Comparison of ENCODE assay signal across 9 cellular contexts in genomic region chr7:140230517-140230861, GRCh38. TPM values are rescaled to one million over a fixed set of nuclear protein-coding genes. Genes with fewer than 3 reads are reported as not detected.
A peak's percentile ranks its signal among the peaks of the same experiment; 100 is the strongest.
DNase-seq lines count a peak whose midpoint lies in the region; ATAC-seq, FAIRE-seq and TF ChIP-seq lines count a peak whose summit lies in the region.
"Had no signal": no experiment of that assay in that cellular context is flagged by ENCODE, and none has a peak within 500 bp of the region (broad histone marks: within the 10 kb centered on the region; RNA-seq: fewer than 3 reads in every experiment).

No MANE protein-coding gene starts in this region.

- no peaks in the 10 kb centered on the region for H3K9me3 Mint-ChIP-seq in T-helper 1 cell treated with Interleukin-12 subunit alpha and Interleukin-12 subunit beta and Interleukin-4 antibody, amounts not matched to agents 30 μg/mL and 1 μg/mL, for 36 hours

- peak overlapping the region; percentile 38 for H3K4me3 ChIP-seq in K562

- no peaks in the 10 kb centered on the region for H3K36me3 ChIP-seq in K562 (ENCODE audit: control insufficient read depth, insufficient read depth, low read length)

- 58% methylated on average over 14 of the region's 57 CpGs for WGBS in K562 (ENCODE audit: insufficient coverage, low coverage, missing lambda C conversion rate)

- peak overlapping the region; percentile 29 to 74; a peak in 3 of 4 replicates for H3K9ac ChIP-seq in K562 (ENCODE audit: insufficient read depth in 1 of 2, low read depth in 2 of 2, low read length in 2 of 2)

- no peaks in the 10 kb centered on the region for H3K27me3 Mint-ChIP-seq in T-helper 1 cell treated with Interleukin-12 subunit alpha and Interleukin-12 subunit beta and Interleukin-4 antibody, amounts not matched to agents 30 μg/mL and 1 μg/mL, for 36 hours (ENCODE audit: low read depth)

- no peaks in the 10 kb centered on the region for H3K9me3 ChIP-seq in K562 (replicated peaks; ENCODE audit: control insufficient read depth, insufficient read depth, low read depth, low read length)

- no peak overlapping the region for H3K27ac ChIP-seq in K562 (ENCODE audit: extremely low read depth, low read depth, low read length)
- H3K27ac ChIP-seq: C4-2B had no signal

- FAIRE-seq in K562 (lab: Jason Lieb, UNC) = no peak

- BruUV-seq in K562 (replicated peaks; lab: Mats Ljungman, UMichigan) = no TSS peak

- no peaks in the 10 kb centered on the region for H3K79me2 ChIP-seq in K562 (ENCODE audit: control insufficient read depth, insufficient read depth, low read length)

- peak overlapping the region; percentile 93 for H3K27ac Mint-ChIP-seq in T-helper 1 cell treated with Interleukin-12 subunit alpha and Interleukin-12 subunit beta and Interleukin-4 antibody, amounts not matched to agents 30 μg/mL and 1 μg/mL, for 36 hours

- ATAC-seq in K562 = peak; percentile 24
- ATAC-seq in left lobe of liver = peak; percentile 47
- ATAC-seq in GM19452 (IDR thresholded peaks at IDR 0.05; ENCODE audit: unreplicated experiment) = no peak
- no peak for ATAC-seq in GM19328 (IDR thresholded peaks at IDR 0.05; ENCODE audit: unreplicated experiment)

- DNase-seq in NCI-H1436 (lab: John Stamatoyannopoulos, UW) (peak; percentile 12), NCI-H1436 treated with DMSO at 0.1 percent for 48 hours (lab: John Stamatoyannopoulos, UW) (no peak), K562 (ENCODE audit: extremely low read depth in 1 of 4, low spot score in 3 of 4) (peak in 2 of 4 experiments; percentile 81 to 83), left lobe of liver (ENCODE audit: low spot score) (no peak)
- peak; percentile 71 to 73 for DNase-seq in stimulated activated CD4-positive, alpha-beta T cell treated with anti-CD3 and anti-CD28 coated beads, Interleukin-4, amount 100 ng/mL, for 48 hours (ENCODE audit: low read depth in 2 of 2)

- H3K4me2 ChIP-seq in K562 (ENCODE audit: insufficient read depth, low read length) = peak overlapping the region; percentile 83

- no peaks in the 10 kb centered on the region for H4K20me1 ChIP-seq in K562 (replicated peaks; ENCODE audit: control insufficient read depth, insufficient read depth, low read length)

- H3K36me3 Mint-ChIP-seq in T-helper 1 cell treated with Interleukin-12 subunit alpha and Interleukin-12 subunit beta and Interleukin-4 antibody, amounts not matched to agents 30 μg/mL and 1 μg/mL, for 36 hours (ENCODE audit: low read depth) = peaks cover 2% of the 10 kb centered on the region

- intact Hi-C loops in K562 (cut with micrococcal nuclease) = no loop called here

- CTCF ChIA-PET in K562 (lab: Yijun Ruan, JAX; ENCODE audit: low intra/inter-chr PET ratio) = no interaction called here

- no peak for TF ChIP-seq RAD21 in K562 (CRISPR knock-in tag; conservative IDR thresholded peaks at IDR 0.05 in 1 of 2, IDR thresholded peaks at IDR 0.05 in 1 of 2)

- H3K4me3 Mint-ChIP-seq in T-helper 1 cell treated with Interleukin-12 subunit alpha and Interleukin-12 subunit beta and Interleukin-4 antibody, amounts not matched to agents 30 μg/mL and 1 μg/mL, for 36 hours = peak overlapping the region; percentile 93

- no peaks in the 10 kb centered on the region for H3K27me3 ChIP-seq in K562 (ENCODE audit: control insufficient read depth in 2 of 2, insufficient read depth in 2 of 2, low read length in 2 of 2)

- in situ Hi-C loops in K562 (cut with MboI) = no loop called here

- H2AFZ ChIP-seq in K562 (ENCODE audit: low read depth, low read length) = peak overlapping the region; percentile 90

- TF ChIP-seq POLR2A in K562 (conservative IDR thresholded peaks at IDR 0.05) = no peak

- peaks cover 10 to 30% of the 10 kb centered on the region in 2 experiments; a peak in 4 of 5 replicates for H3K4me1 ChIP-seq in K562 (replicated peaks in 1 of 2; ENCODE audit: control insufficient read depth in 2 of 2, insufficient read depth in 2 of 2, low read length in 2 of 2)

- TF ChIP-seq CTCF in K562 (IDR thresholded peaks at IDR 0.05 in 2 of 3, conservative IDR thresholded peaks at IDR 0.05 in 1 of 3; ENCODE audit: insufficient read depth in 2 of 3, low read depth in 1 of 3, low read length in 3 of 3) = no peak

- H3K4me1 Mint-ChIP-seq in T-helper 1 cell treated with Interleukin-12 subunit alpha and Interleukin-12 subunit beta and Interleukin-4 antibody, amounts not matched to agents 30 μg/mL and 1 μg/mL, for 36 hours (ENCODE audit: low read depth) = peaks cover 48% of the 10 kb centered on the region

- no peaks in the 10 kb centered on the region for H3K9me1 ChIP-seq in K562 (ENCODE audit: control insufficient read depth, insufficient read depth, low read length)

- no peak for TF ChIP-seq EP300 in K562 (IDR thresholded peaks at IDR 0.05; ENCODE audit: low read length)

- POLR2A ChIA-PET in K562 (lab: Yijun Ruan, JAX) = interaction anchor here (1.2 kb wide), 1 partner anchor 53 kb away, joined by 3 read pairs; the partner anchor contains the start of gene KDM7A

TF ChIP-seq in K562, 482 proteins besides CTCF, POLR2A, EP300 and RAD21 (continues in another document):
- TF ChIP-seq NFATC3 (IDR thresholded peaks at IDR 0.05) (no peak), ZNF592 (IDR thresholded peaks at IDR 0.05) (peak; percentile 42; the same call in 1 of the 2 replicates), RB1 (IDR thresholded peaks at IDR 0.05; ENCODE audit: low read depth) (0 out of 2 replicates have a peak, but pooled peaks have one; percentile 16), PCBP1 (IDR thresholded peaks at IDR 0.05; ENCODE audit: low read depth, low read length, poor library complexity, severe bottlenecking) (peak; percentile 71), SIN3B (IDR thresholded peaks at IDR 0.05; ENCODE audit: low read depth) (0 out of 2 replicates have a peak, but pooled peaks have one; percentile 25), GATAD2B (IDR thresholded peaks at IDR 0.05; ENCODE audit: borderline replicate concordance) (peak; percentile 72; the same call in 1 of the 2 replicates), MBD1 (CRISPR knock-in tag; IDR thresholded peaks at IDR 0.05) (0 out of 2 replicates have a peak, but pooled peaks have one; percentile 23)

RNA-seq across cellular contexts. Expression of gene KDM7A, which starts 53.7 kb away (rescaled TPM):
- total RNA-seq in K562 (2011; cell fraction: chromatin; rRNA removed; ENCODE audit: low replicate concordance) = 15.5 and 30.7 TPM in 2 replicates
- total RNA-seq in K562 (2011; cell fraction: nucleolus; rRNA removed) = 5.2 and 9.6 TPM in 2 replicates
- 11.7 and 17.5 TPM in 2 replicates for total RNA-seq in K562 (2011; cell fraction: nucleoplasm; rRNA removed)
- total RNA-seq in K562 (2014; rRNA removed) = 7.4 and 8.4 TPM in 2 replicates
- 7.0 and 8.2 TPM in 2 replicates for total RNA-seq in K562 (2014; rRNA removed; fragmentation: Illumina TruSeq; extraction: Trizol)
- 3.5 and 4.1 TPM in 2 replicates for total RNA-seq in K562 (2015; rRNA removed; fragmentation: Illumina TruSeq; extraction: Trizol)
- 7.6 and 7.8 TPM in 2 replicates for total RNA-seq in K562 (2021)
- polyA plus RNA-seq in K562 (2011; rRNA removed) = 6.4 and 7.6 TPM in 2 replicates
- 2.1 and 3.7 TPM in 2 replicates for polyA plus RNA-seq in K562 (2011; cell fraction: cytosol; rRNA removed)
- 15.0 and 21.3 TPM in 2 replicates for polyA plus RNA-seq in K562 (2011; cell fraction: nucleus; rRNA removed)
- polyA plus RNA-seq in K562 (2012) = 2.9 and 5.2 TPM in 2 replicates
- polyA plus RNA-seq in K562 (2014; fragmentation: Illumina TruSeq; extraction: Trizol) = 8.3 and 10.3 TPM in 2 replicates
- 1 to 10 TPM in 1 of 2 experiments, under 1 TPM in 1; 0.90 to 1.3 TPM for polyA plus RNA-seq in K562 (2014; fragmentation: Nextera tagmentation; extraction: Ambion mirVana)
- polyA plus RNA-seq in K562 (2014; rRNA removed) = 4.4 and 6.7 TPM in 2 replicates
- 21.0 and 23.1 TPM in 2 replicates for polyA minus RNA-seq in K562 (2011; rRNA and poly(A)+ RNA removed)
- polyA minus RNA-seq in K562 (2011; cell fraction: cytosol; rRNA and poly(A)+ RNA removed) = 7.3 and 9.8 TPM in 2 replicates
- 9.2 and 16.3 TPM in 2 replicates for polyA minus RNA-seq in K562 (2011; cell fraction: nucleus; rRNA and poly(A)+ RNA removed)
- 4.2 TPM for total RNA-seq in left lobe of liver

Comparison
In these comparisons a context has a peak if more than half of its experiments do, and no peak if none do; other contexts are left out.
1. DNase-seq: peak in NCI-H1436 (single experiment) and stimulated activated CD4-positive, alpha-beta T cell treated with anti-CD3 and anti-CD28 coated beads, Interleukin-4, amount 100 ng/mL, for 48 hours (2 of 2); none in NCI-H1436 treated with DMSO at 0.1 percent for 48 hours (single experiment) and left lobe of liver (single experiment).
2. ATAC-seq: peak in K562 (single experiment) and left lobe of liver (single experiment); none in GM19452 (single experiment) and GM19328 (single experiment).